In genomic region chr7:90594791-90595317, GRCh38 we compare ENCODE assay signal across 8 cellular contexts. TPM values are rescaled to one million over a fixed set of nuclear protein-coding genes. Genes with fewer than 3 reads are reported as not detected.
DNase-seq lines count a peak whose midpoint lies in the region; ATAC-seq, FAIRE-seq and TF ChIP-seq lines count a peak whose summit lies in the region.

No MANE protein-coding gene starts in this region.

- peaks cover 44% of the 10 kb centered on the region for H3K27me3 Mint-ChIP-seq in T-helper 1 cell treated with Interleukin-12 subunit alpha and Interleukin-12 subunit beta and Interleukin-4 antibody, amounts not matched to agents 30 μg/mL and 1 μg/mL, for 36 hours (ENCODE audit: low read depth)
- no peaks in the 10 kb centered on the region for H3K27me3 Mint-ChIP-seq in progenitor cell of endocrine pancreas

- H3K27me3 ChIP-seq in gastroesophageal sphincter (no peaks in the 10 kb centered on the region), small intestine (ENCODE audit: control insufficient read depth in 2 of 2, insufficient read depth in 2 of 2, low read length in 2 of 2) (peaks cover 0 to 4% of the 10 kb centered on the region in 2 donors)

- DNase-seq in T-helper 1 cell, result no peak
- peak; percentile 85 for DNase-seq in RWPE1 (ENCODE audit: low spot score)
- DNase-seq in progenitor cell of endocrine pancreas (ENCODE audit: low spot score, unreplicated experiment), result no peak
- DNase-seq in small intestine, result no peak

- no peak for TF ChIP-seq POLR2A in gastroesophageal sphincter (IDR thresholded peaks at IDR 0.05)

- H3K27ac Mint-ChIP-seq in T-helper 1 cell treated with Interleukin-12 subunit alpha and Interleukin-12 subunit beta and Interleukin-4 antibody, amounts not matched to agents 30 μg/mL and 1 μg/mL, for 36 hours, result no peak overlapping the region
- H3K27ac Mint-ChIP-seq in progenitor cell of endocrine pancreas, result peak overlapping the region; percentile 91

- no peak for FAIRE-seq in small intestine (lab: Jason Lieb, UNC)

- peaks cover 0 to 27% (median 2%) of the 10 kb centered on the region in 3 donors for H3K4me1 ChIP-seq in gastroesophageal sphincter
- no peaks in the 10 kb centered on the region for H3K4me1 ChIP-seq in small intestine (ENCODE audit: control insufficient read depth in 2 of 2, insufficient read depth in 1 of 2, low read depth in 1 of 2, low read length in 1 of 2)

- TF ChIP-seq EP300 in gastroesophageal sphincter (IDR thresholded peaks at IDR 0.05), result no peak

- peak overlapping the region; percentile 92; the same call in 1 of the 2 replicates for H3K27ac ChIP-seq in RWPE1
- H3K27ac ChIP-seq in gastroesophageal sphincter, result peak overlapping the region in 3 of 4 donors; percentile 29 to 93 (median 89)
- H3K27ac ChIP-seq in small intestine (ENCODE audit: low read depth in 1 of 2, low read length in 1 of 2), result peak overlapping the region in 1 of 2 donors; percentile 31

- H3K36me3 ChIP-seq in gastroesophageal sphincter (no peaks in the 10 kb centered on the region), small intestine (ENCODE audit: control insufficient read depth in 2 of 2, insufficient read depth in 2 of 2, low read length in 2 of 2) (no peaks in the 10 kb centered on the region)

- H3K36me3 Mint-ChIP-seq in T-helper 1 cell treated with Interleukin-12 subunit alpha and Interleukin-12 subunit beta and Interleukin-4 antibody, amounts not matched to agents 30 μg/mL and 1 μg/mL, for 36 hours (ENCODE audit: low read depth), result no peaks in the 10 kb centered on the region
- H3K36me3 Mint-ChIP-seq in progenitor cell of endocrine pancreas (ENCODE audit: insufficient read depth), result no peaks in the 10 kb centered on the region

- ATAC-seq in gastroesophageal sphincter (no peak), HG02981 (IDR thresholded peaks at IDR 0.05; ENCODE audit: unreplicated experiment) (no peak), GM21786 (IDR thresholded peaks at IDR 0.05; ENCODE audit: unreplicated experiment) (no peak)

- 13 to 32% methylated on average over 7 to 9 of the region's 10 CpGs for WGBS in gastroesophageal sphincter (ENCODE audit: low coverage in 1 of 2), 2 donors
- WGBS in small intestine, 3 donors, result 38 to 65% (median 54%) methylated on average over 10 of the region's 10 CpGs

- peak overlapping the region; percentile 21 for H3K4me3 Mint-ChIP-seq in T-helper 1 cell treated with Interleukin-12 subunit alpha and Interleukin-12 subunit beta and Interleukin-4 antibody, amounts not matched to agents 30 μg/mL and 1 μg/mL, for 36 hours
- H3K4me3 Mint-ChIP-seq in progenitor cell of endocrine pancreas (ENCODE audit: low read depth), result peak overlapping the region; percentile 83

- POLR2A ChIA-PET in RWPE1 (lab: Yijun Ruan, JAX; ENCODE audit: low non-redundant PET), result no interaction called here

- TF ChIP-seq CTCF in RWPE1 (conservative IDR thresholded peaks at IDR 0.05; ENCODE audit: low read depth), result no peak
- TF ChIP-seq CTCF in gastroesophageal sphincter (IDR thresholded peaks at IDR 0.05), result no peak
- TF ChIP-seq CTCF in progenitor cell of endocrine pancreas (IDR thresholded peaks at IDR 0.05; ENCODE audit: unreplicated experiment), result no peak

- peak overlapping the region; percentile 83 to 89 for H3K4me3 ChIP-seq in gastroesophageal sphincter
- H3K4me3 ChIP-seq in small intestine (ENCODE audit: low read depth in 1 of 2, low read length in 2 of 2), result no peak overlapping the region

- peaks cover 10% of the 10 kb centered on the region for H3K4me1 Mint-ChIP-seq in T-helper 1 cell treated with Interleukin-12 subunit alpha and Interleukin-12 subunit beta and Interleukin-4 antibody, amounts not matched to agents 30 μg/mL and 1 μg/mL, for 36 hours (ENCODE audit: low read depth)
- peaks cover 28% of the 10 kb centered on the region for H3K4me1 Mint-ChIP-seq in progenitor cell of endocrine pancreas (ENCODE audit: low read depth)

- no peaks in the 10 kb centered on the region for H3K9me3 Mint-ChIP-seq in T-helper 1 cell treated with Interleukin-12 subunit alpha and Interleukin-12 subunit beta and Interleukin-4 antibody, amounts not matched to agents 30 μg/mL and 1 μg/mL, for 36 hours
- no peaks in the 10 kb centered on the region for H3K9me3 Mint-ChIP-seq in progenitor cell of endocrine pancreas (ENCODE audit: low read depth)

- CTCF ChIA-PET in RWPE1 (lab: Yijun Ruan, JAX), result interaction anchor here (1.6 kb wide), 1 partner anchor 31 kb away, joined by 3 read pairs; no protein-coding TSS in a partner anchor

- H3K9me3 ChIP-seq in gastroesophageal sphincter (no peaks in the 10 kb centered on the region), small intestine (ENCODE audit: control insufficient read depth, low read depth) (no peaks in the 10 kb centered on the region)

RNA-seq across cellular contexts. Expression of gene CDK14, which starts 1.3 kb away (rescaled TPM):
- 10 to 100 TPM; 14.8 to 28.7 (median 18.4) TPM for total RNA-seq in gastroesophageal sphincter
- total RNA-seq in progenitor cell of endocrine pancreas, result 116 and 117 TPM in 2 replicates
- polyA plus RNA-seq in small intestine, result 1 to 10 TPM in 2 of 3 donors, not detected in 1; 1.1 to 2.0 TPM

Comparison
In these comparisons a context has a peak if more than half of its experiments do, and no peak if none do; other contexts are left out.
1. H3K4me3 ChIP-seq: peak in gastroesophageal sphincter (2 of 2); none in small intestine (0 of 2).